In genomic region chr7:2824678-2825461, GRCh38 we compare ENCODE assay signal across 8 cellular contexts. TPM values are rescaled to one million over a fixed set of nuclear protein-coding genes. Genes with fewer than 3 reads are reported as not detected.
DNase-seq lines count a peak whose midpoint lies in the region; ATAC-seq and TF ChIP-seq lines count a peak whose summit lies in the region.

No MANE protein-coding gene starts in this region.

- H3K27ac Mint-ChIP-seq in memory B cell, result peak overlapping the region; percentile 89
- no peak overlapping the region for H3K27ac Mint-ChIP-seq in activated CD8-positive, alpha-beta T cell treated with anti-CD3 and anti-CD28 coated beads, Interleukin-2, amount 10 ng/mL, durations not matched to agents 7 days and 5 days

- no peaks in the 10 kb centered on the region for H3K9me3 ChIP-seq in NT2/D1 (ENCODE audit: insufficient read depth, low read length)

- ATAC-seq in memory B cell (ENCODE audit: low read depth) (peak; percentile 51), HG03442 (IDR thresholded peaks at IDR 0.05; ENCODE audit: unreplicated experiment) (no peak)
- ATAC-seq in activated CD8-positive, alpha-beta T cell treated with anti-CD3 and anti-CD28 coated beads, Interleukin-2, amount 10 ng/mL, durations not matched to agents 7 days and 5 days, result no peak

- peak overlapping the region; percentile 50 for H3K4me3 Mint-ChIP-seq in memory B cell
- no peak overlapping the region for H3K4me3 Mint-ChIP-seq in activated CD8-positive, alpha-beta T cell treated with anti-CD3 and anti-CD28 coated beads, Interleukin-2, amount 10 ng/mL, durations not matched to agents 7 days and 5 days

- H3K36me3 Mint-ChIP-seq in memory B cell, result peaks cover 18% of the 10 kb centered on the region
- no peaks in the 10 kb centered on the region for H3K36me3 Mint-ChIP-seq in activated CD8-positive, alpha-beta T cell treated with anti-CD3 and anti-CD28 coated beads, Interleukin-2, amount 10 ng/mL, durations not matched to agents 7 days and 5 days (ENCODE audit: low read depth)

- POLR2A ChIA-PET in activated CD8-positive, alpha-beta T cell treated with anti-CD3 and anti-CD28 coated beads, Interleukin-2, amount 10 ng/mL, durations not matched to agents 7 days and 5 days (lab: Charles Lee), result no interaction called here

- TF ChIP-seq CTCF in GM12864 (IDR thresholded peaks at IDR 0.05; ENCODE audit: low read depth, low read length, missing control alignments), result no peak

- H3K9me3 Mint-ChIP-seq in memory B cell, result no peaks in the 10 kb centered on the region
- no peaks in the 10 kb centered on the region for H3K9me3 Mint-ChIP-seq in activated CD8-positive, alpha-beta T cell treated with anti-CD3 and anti-CD28 coated beads, Interleukin-2, amount 10 ng/mL, durations not matched to agents 7 days and 5 days (ENCODE audit: insufficient read depth)

- H3K4me3 ChIP-seq in GM12864 (ENCODE audit: low read depth, low read length) (no peak overlapping the region), H7 (ENCODE audit: insufficient read depth, low read depth, low read length) (peak overlapping the region; percentile 10; the same call in 1 of the 2 replicates), NT2/D1 (ENCODE audit: insufficient read length, low read depth) (no peak overlapping the region)

- DNase-seq in GM12864 (ENCODE audit: low read depth) (peak; percentile 40), H7 (peak; percentile 79), NT2/D1 (ENCODE audit: low read depth, low spot score) (peak; percentile 84), memory B cell (ENCODE audit: low spot score in 2 of 2) (peak; percentile 30 to 35), OCI-M1 (lab: John Stamatoyannopoulos, UW) (no peak), SKM-1 (lab: John Stamatoyannopoulos, UW; ENCODE audit: unreplicated experiment) (no peak)
- no peak for DNase-seq in activated CD8-positive, alpha-beta T cell treated with anti-CD3 and anti-CD28 coated beads, Interleukin-2, amount 10 ng/mL, durations not matched to agents 7 days and 5 days

- no peaks in the 10 kb centered on the region for H3K27me3 ChIP-seq in H7 (ENCODE audit: control insufficient read depth, insufficient read depth, low read length)
- no peaks in the 10 kb centered on the region for H3K27me3 ChIP-seq in NT2/D1 (ENCODE audit: insufficient read depth, insufficient read length)

- H3K4me1 Mint-ChIP-seq in memory B cell, result peaks cover 57% of the 10 kb centered on the region
- H3K4me1 Mint-ChIP-seq in activated CD8-positive, alpha-beta T cell treated with anti-CD3 and anti-CD28 coated beads, Interleukin-2, amount 10 ng/mL, durations not matched to agents 7 days and 5 days (ENCODE audit: low read depth), result peaks cover 16% of the 10 kb centered on the region

- peaks cover 23% of the 10 kb centered on the region for H3K4me1 ChIP-seq in NT2/D1 (ENCODE audit: insufficient read depth, insufficient read length)

- H3K9ac ChIP-seq in NT2/D1 (ENCODE audit: insufficient read length, low read depth), result no peak overlapping the region

- H3K36me3 ChIP-seq in H7 (replicated peaks; ENCODE audit: control insufficient read depth, insufficient read depth, low read length) (no peaks in the 10 kb centered on the region; the same call in 1 of the 2 replicates), NT2/D1 (ENCODE audit: insufficient read depth, insufficient read length, low read length) (peaks cover 5% of the 10 kb centered on the region)

- CTCF ChIA-PET in activated CD8-positive, alpha-beta T cell treated with anti-CD3 and anti-CD28 coated beads, Interleukin-2, amount 10 ng/mL, durations not matched to agents 7 days and 5 days (lab: Charles Lee), result no interaction called here

- H3K27me3 Mint-ChIP-seq in memory B cell, result no peaks in the 10 kb centered on the region
- no peaks in the 10 kb centered on the region for H3K27me3 Mint-ChIP-seq in activated CD8-positive, alpha-beta T cell treated with anti-CD3 and anti-CD28 coated beads, Interleukin-2, amount 10 ng/mL, durations not matched to agents 7 days and 5 days (ENCODE audit: low read depth)

RNA-seq across cellular contexts. Expression of gene GNA12, which starts 19.2 kb away (rescaled TPM):
- total RNA-seq in H7 (2014; rRNA removed; shearing (Covaris generic)), result 23.3 and 44.4 TPM in 2 replicates
- total RNA-seq in activated CD8-positive, alpha-beta T cell treated with anti-CD3 and anti-CD28 coated beads, Interleukin-2, amount 10 ng/mL, durations not matched to agents 7 days and 5 days, result 10 to 100 TPM; 17.9 to 18.1 TPM

Comparison
In these comparisons a context has a peak if more than half of its experiments do, and no peak if none do; other contexts are left out.
1. DNase-seq: peak in GM12864 (single experiment), H7 (single experiment), NT2/D1 (single experiment) and memory B cell (2 of 2); none in OCI-M1 (single experiment), SKM-1 (single experiment) and activated CD8-positive, alpha-beta T cell treated with anti-CD3 and anti-CD28 coated beads, Interleukin-2, amount 10 ng/mL, durations not matched to agents 7 days and 5 days (single experiment).